ENCODE assay signal across 11 cellular contexts in the genomic region with DNA sequence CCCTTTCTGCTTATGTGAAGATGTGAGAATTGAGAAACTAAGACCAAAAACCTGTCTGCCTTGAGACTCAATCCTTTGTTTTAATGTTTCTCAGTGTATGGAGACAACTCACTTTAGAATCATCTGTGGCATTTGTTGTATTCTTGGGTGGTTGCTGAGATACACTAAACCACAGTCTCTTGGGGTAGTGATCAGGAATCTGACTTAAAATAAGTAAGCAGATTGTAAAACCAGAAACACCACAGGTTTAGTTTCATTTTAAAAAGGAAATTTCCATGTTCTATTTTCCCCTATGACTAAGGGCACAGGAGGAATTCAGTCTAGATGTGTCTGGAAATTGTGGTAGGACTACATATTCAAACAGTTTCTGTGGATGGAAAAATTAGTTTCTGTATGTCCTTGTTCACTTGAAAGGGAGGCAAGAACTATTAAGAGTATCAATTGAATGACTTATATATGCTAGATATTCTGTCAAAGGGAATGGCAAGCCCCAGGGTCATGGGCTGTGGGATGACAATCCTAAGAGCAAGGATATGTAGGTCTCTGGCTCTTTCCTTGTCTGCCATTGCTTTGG.
A peak's percentile ranks its signal among the peaks of the same experiment; 100 is the strongest.
DNase-seq lines count a peak whose midpoint lies in the region; ATAC-seq and TF ChIP-seq lines count a peak whose summit lies in the region.
"Had no signal": no experiment of that assay in that cellular context is flagged by ENCODE, and none has a peak within 500 bp of the region (broad histone marks: within the 10 kb centered on the region; RNA-seq: fewer than 3 reads in every experiment).

No MANE protein-coding gene starts in this region.

- H3K4me3 Mint-ChIP-seq in activated T-cell treated with anti-CD3 and anti-CD28 coated beads, Interleukin-2, amount 50 U/mL, for 72 hours = peak overlapping the region in 1 of 2 donors; percentile 43
- H3K4me3 Mint-ChIP-seq in stimulated activated naive B cell treated with anti-CD40 and anti-IgM and Interleukin-4, amounts not matched to agents 10 μg/mL and 1 μg/mL and 100 μg/mL, for 72 hours = no peak overlapping the region

- TF ChIP-seq RAD21 in IMR-90 (IDR thresholded peaks at IDR 0.05; ENCODE audit: low read length) = no peak

- no peaks in the 10 kb centered on the region for H4K20me1 ChIP-seq in IMR-90 (ENCODE audit: insufficient read depth, low read length)

- peak overlapping the region; percentile 36 to 74; a peak in 2 of 4 replicates for H4K8ac ChIP-seq in IMR-90 (ENCODE audit: low read depth in 2 of 2, low read length in 2 of 2)

- no peak overlapping the region; the same call in 1 of the 2 replicates for H3K9ac ChIP-seq in IMR-90 (ENCODE audit: low read depth, low read length)

- dilution Hi-C loops in IMR-90 (cut with HindIII; ENCODE audit: low sequenced_read_pairs, unreplicated experiment) = no loop called here

- H3K23ac ChIP-seq in IMR-90 (ENCODE audit: low read depth, low read length) = 0 out of 2 replicates have a peak overlapping the region, but pooled peaks have one; percentile 5

- POLR2A ChIA-PET in IMR-90 (lab: Charles Lee; ENCODE audit: unreplicated experiment) = no interaction called here

- no peaks in the 10 kb centered on the region for H3K36me3 ChIP-seq in IMR-90 (ENCODE audit: control insufficient read depth, insufficient read depth, low read length)
- no peaks in the 10 kb centered on the region for H3K36me3 ChIP-seq in effector memory CD4-positive, alpha-beta T cell (ENCODE audit: control insufficient read depth, insufficient read depth, low read length)
- H3K36me3 ChIP-seq: left lung had no signal

- intact Hi-C loops in IMR-90 (cut with micrococcal nuclease) = loop anchor here (10.0 kb wide), 1 partner anchor 385 kb away; a partner anchor contains a TSS

- H2BK5ac ChIP-seq in IMR-90 (ENCODE audit: low read depth, low read length, poor library complexity, severe bottlenecking) = peak overlapping the region; percentile 92

- no peaks in the 10 kb centered on the region for H3K9me3 ChIP-seq in IMR-90 (ENCODE audit: control insufficient read depth, insufficient read depth, low read length)
- no peaks in the 10 kb centered on the region for H3K9me3 ChIP-seq in effector memory CD4-positive, alpha-beta T cell (ENCODE audit: control insufficient read depth, low read length)

- H3K27ac Mint-ChIP-seq in activated T-cell treated with anti-CD3 and anti-CD28 coated beads, Interleukin-2, amount 50 U/mL, for 72 hours = peak overlapping the region; percentile 76
- peak overlapping the region; percentile 47 for H3K27ac Mint-ChIP-seq in stimulated activated naive B cell treated with anti-CD40 and anti-IgM and Interleukin-4, amounts not matched to agents 10 μg/mL and 1 μg/mL and 100 μg/mL, for 72 hours

- peaks cover 30% of the 10 kb centered on the region for H3K4me1 Mint-ChIP-seq in activated T-cell treated with anti-CD3 and anti-CD28 coated beads, Interleukin-2, amount 50 U/mL, for 72 hours (ENCODE audit: low read depth)
- H3K4me1 Mint-ChIP-seq in stimulated activated naive B cell treated with anti-CD40 and anti-IgM and Interleukin-4, amounts not matched to agents 10 μg/mL and 1 μg/mL and 100 μg/mL, for 72 hours = peaks cover 13 to 29% of the 10 kb centered on the region in 2 donors

- H3K79me1 ChIP-seq in IMR-90 (ENCODE audit: low read depth in 1 of 2, low read length in 2 of 2) = no peaks in the 10 kb centered on the region

- peak overlapping the region; percentile 47; the same call in 1 of the 2 replicates for H3K14ac ChIP-seq in IMR-90 (replicated peaks; ENCODE audit: low read depth, low read length)

- H3K4me2 ChIP-seq in IMR-90 (ENCODE audit: low read depth, low read length) = peak overlapping the region; percentile 19; the same call in 1 of the 2 replicates

- H4K91ac ChIP-seq in IMR-90 (ENCODE audit: insufficient read depth, low read depth, low read length) = peak overlapping the region; percentile 53

- peak overlapping the region; percentile 80 for H2BK120ac ChIP-seq in IMR-90 (ENCODE audit: low read depth, low read length)

- peak overlapping the region; percentile 62; the same call in 2 of the 3 replicates for H2BK15ac ChIP-seq in IMR-90 (ENCODE audit: low read depth, low read length)

- peak; percentile 95 to 98 for ATAC-seq in activated T-cell treated with anti-CD3 and anti-CD28 coated beads, Interleukin-2, amount 50 U/mL, for 72 hours (replicated peaks in 1 of 2)
- ATAC-seq in IMR-90 (ENCODE audit: low read depth) (peak; percentile 98), GM18868 (IDR thresholded peaks at IDR 0.05; ENCODE audit: unreplicated experiment) (no peak), HG03108 (IDR thresholded peaks at IDR 0.05; ENCODE audit: unreplicated experiment) (no peak)
- ATAC-seq in stimulated activated naive B cell treated with anti-CD40 and anti-IgM and Interleukin-4, amounts not matched to agents 10 μg/mL and 1 μg/mL and 100 μg/mL, for 72 hours (replicated peaks) = peak; percentile 78 to 94
- ATAC-seq: left lung had no signal

- peak overlapping the region; percentile 72 for H2BK20ac ChIP-seq in IMR-90 (ENCODE audit: low read depth, low read length)

- TF ChIP-seq CTCF in IMR-90 (conservative IDR thresholded peaks at IDR 0.05; ENCODE audit: low read depth, low read length) = no peak

- H3K36me3 Mint-ChIP-seq in activated T-cell treated with anti-CD3 and anti-CD28 coated beads, Interleukin-2, amount 50 U/mL, for 72 hours (ENCODE audit: insufficient read depth in 2 of 2) = peaks cover 10 to 16% of the 10 kb centered on the region in 2 donors
- no peaks in the 10 kb centered on the region for H3K36me3 Mint-ChIP-seq in stimulated activated naive B cell treated with anti-CD40 and anti-IgM and Interleukin-4, amounts not matched to agents 10 μg/mL and 1 μg/mL and 100 μg/mL, for 72 hours

- BruUV-seq in IMR-90 (replicated peaks; lab: Mats Ljungman, UMichigan) = no TSS peak

- peak overlapping the region; percentile 52 for H2AK5ac ChIP-seq in IMR-90 (ENCODE audit: low read depth, low read length)

- no peaks in the 10 kb centered on the region for H3K27me3 ChIP-seq in IMR-90 (ENCODE audit: control insufficient read depth, insufficient read depth, low read length)
- H3K27me3 ChIP-seq in effector memory CD4-positive, alpha-beta T cell (replicated peaks; ENCODE audit: control insufficient read depth, insufficient read depth, low read length, poor library complexity, severe bottlenecking) = no peaks in the 10 kb centered on the region
- H3K27me3 ChIP-seq: left lung had no signal

- H4K5ac ChIP-seq in IMR-90 (ENCODE audit: low read depth, low read length) = peak overlapping the region; percentile 80; the same call in 1 of the 2 replicates

- peak overlapping the region; percentile 96; the same call in 1 of the 2 replicates for H3K18ac ChIP-seq in IMR-90 (ENCODE audit: low read depth, low read length)

- in situ Hi-C loops in IMR-90 (cut with MboI; ENCODE audit: low sequenced_read_pairs) = loop anchor here (25.0 kb wide), 1 partner anchor 382 kb away; a partner anchor contains a TSS

- H3K4ac ChIP-seq in IMR-90 (ENCODE audit: low read depth, low read length) = peak overlapping the region; percentile 61

- CTCF ChIA-PET in IMR-90 (lab: Yijun Ruan, JAX) = interaction anchor here (1.0 kb wide), 1 partner anchor 11 kb away, joined by 3 read pairs; no protein-coding TSS in a partner anchor

- no peaks in the 10 kb centered on the region for H3K27me3 Mint-ChIP-seq in activated T-cell treated with anti-CD3 and anti-CD28 coated beads, Interleukin-2, amount 50 U/mL, for 72 hours (ENCODE audit: low read depth)
- H3K27me3 Mint-ChIP-seq in stimulated activated naive B cell treated with anti-CD40 and anti-IgM and Interleukin-4, amounts not matched to agents 10 μg/mL and 1 μg/mL and 100 μg/mL, for 72 hours = no peaks in the 10 kb centered on the region

- H3K56ac ChIP-seq in IMR-90 (ENCODE audit: extremely low read depth, insufficient read depth, low read length) = no peak overlapping the region

- no peaks in the 10 kb centered on the region; the same call in 1 of the 2 replicates for H3K4me1 ChIP-seq in IMR-90 (ENCODE audit: control insufficient read depth, insufficient read depth, low read length)
- peaks cover 4% of the 10 kb centered on the region for H3K4me1 ChIP-seq in effector memory CD4-positive, alpha-beta T cell (ENCODE audit: control insufficient read depth, insufficient read depth, low read length, poor library complexity, severe bottlenecking)

- H2AFZ ChIP-seq in IMR-90 (replicated peaks; ENCODE audit: low read length, poor library complexity) = peak overlapping the region; percentile 25

- H3K9me3 Mint-ChIP-seq in activated T-cell treated with anti-CD3 and anti-CD28 coated beads, Interleukin-2, amount 50 U/mL, for 72 hours = peaks cover 10 to 11% of the 10 kb centered on the region in 2 donors
- peaks cover 5 to 7% of the 10 kb centered on the region in 2 donors for H3K9me3 Mint-ChIP-seq in stimulated activated naive B cell treated with anti-CD40 and anti-IgM and Interleukin-4, amounts not matched to agents 10 μg/mL and 1 μg/mL and 100 μg/mL, for 72 hours

- no peak overlapping the region for H3K4me3 ChIP-seq in IMR-90 (ENCODE audit: insufficient read depth, low read depth, low read length)
- H3K4me3 ChIP-seq in effector memory CD4-positive, alpha-beta T cell (ENCODE audit: insufficient read depth, low read depth, low read length, poor library complexity, severe bottlenecking) = no peak overlapping the region
- H3K4me3 ChIP-seq: left lung had no signal

- no peaks in the 10 kb centered on the region for H3K9me1 ChIP-seq in IMR-90 (ENCODE audit: insufficient read depth, low read length)

- H2AK9ac ChIP-seq in IMR-90 (replicated peaks; ENCODE audit: low read depth, low read length, poor library complexity) = no peak overlapping the region

- H3K27ac ChIP-seq in IMR-90 (ENCODE audit: insufficient read depth, low read length) = no peak overlapping the region
- H3K27ac ChIP-seq in effector memory CD4-positive, alpha-beta T cell (ENCODE audit: insufficient read depth, low read length, poor library complexity, severe bottlenecking) = peak overlapping the region; percentile 2

- DNase-seq in activated T-cell treated with anti-CD3 and anti-CD28 coated beads, Interleukin-2, amount 50 U/mL, for 72 hours = peak in 1 of 2 donors; percentile 5
- DNase-seq in activated T-cell treated with anti-CD3 and anti-CD28 coated beads for 4 hours (no peak), IMR-90 (peak; percentile 91), cortex of kidney (lab: John Stamatoyannopoulos, UW) (no peak)
- DNase-seq in effector memory CD4-positive, alpha-beta T cell = no peak
- DNase-seq in stimulated activated naive B cell treated with anti-CD40 and anti-IgM and Interleukin-4, amounts not matched to agents 10 μg/mL and 1 μg/mL and 100 μg/mL, for 72 hours = no peak
- DNase-seq: activated effector memory CD4-positive, alpha-beta T cell treated with anti-CD3 and anti-CD28 coated beads, Interleukin-2, amount 50 U/mL, for 16 hours; left lung; NK-92 treated with Interleukin-12 subunit alpha and Interleukin-12 subunit beta, amount 100 ng/mL, for 24 hours had no signal

- no peak for TF ChIP-seq POLR2A in IMR-90 (IDR thresholded peaks at IDR 0.05; ENCODE audit: low read depth, low read length)

TF ChIP-seq in IMR-90, 13 proteins besides CTCF, POLR2A, EP300 and RAD21:
- TF ChIP-seq MXI1 (IDR thresholded peaks at IDR 0.05; ENCODE audit: borderline replicate concordance, low read depth, low read length) = no peak
- peak; percentile 26; the same call in 1 of the 2 replicates for TF ChIP-seq CEBPB (IDR thresholded peaks at IDR 0.05; ENCODE audit: low read depth, low read length)

Comparison
In these comparisons a context has a peak if more than half of its experiments do, and no peak if none do; other contexts are left out.
1. ATAC-seq: peak in activated T-cell treated with anti-CD3 and anti-CD28 coated beads, Interleukin-2, amount 50 U/mL, for 72 hours (2 of 2), IMR-90 (single experiment) and stimulated activated naive B cell treated with anti-CD40 and anti-IgM and Interleukin-4, amounts not matched to agents 10 μg/mL and 1 μg/mL and 100 μg/mL, for 72 hours (2 of 2); none in GM18868 (single experiment) and HG03108 (single experiment).